ENCODE assay signal across 7 cellular contexts in the genomic region with DNA sequence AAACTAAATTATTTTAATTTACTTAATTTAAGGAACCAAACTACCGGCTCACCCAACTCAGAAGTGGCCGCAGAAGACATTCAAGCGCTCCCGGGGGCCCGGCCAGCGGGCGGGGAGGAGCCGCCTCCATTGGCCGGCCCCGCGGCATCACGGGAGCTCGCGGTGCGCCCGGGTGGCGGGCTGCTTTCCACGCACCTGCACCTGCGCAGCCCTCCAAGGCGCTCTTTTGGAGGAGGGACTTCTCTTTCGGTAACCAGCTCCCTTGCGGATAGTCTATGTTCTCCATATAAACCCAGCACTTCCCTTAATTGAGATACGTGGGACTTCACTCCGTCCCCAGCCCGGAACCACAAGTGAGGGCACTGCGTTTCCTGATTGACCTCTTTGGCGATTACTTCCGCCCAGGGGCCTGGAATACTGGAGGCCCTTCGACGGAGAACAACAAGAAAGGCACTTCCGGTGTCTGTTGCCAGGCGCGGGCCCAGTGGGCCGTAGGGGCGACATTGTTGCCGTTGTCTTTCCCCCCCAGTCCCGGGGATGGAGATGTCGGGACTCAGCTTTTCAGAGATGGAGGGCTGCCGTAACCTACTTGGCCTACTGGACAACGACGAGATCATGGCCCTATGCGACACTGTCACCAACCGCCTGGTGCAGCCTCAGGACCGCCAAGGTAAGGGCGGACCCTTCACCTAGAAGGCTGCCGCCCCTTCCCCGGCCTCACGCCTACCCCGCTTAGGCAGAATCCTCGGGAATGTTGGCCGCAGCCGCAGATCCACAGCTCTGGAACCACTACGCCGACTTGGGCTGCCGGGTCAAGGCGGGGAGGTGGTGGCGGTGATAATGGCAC.
A peak's percentile ranks its signal among the peaks of the same experiment; 100 is the strongest.
DNase-seq lines count a peak whose midpoint lies in the region; ATAC-seq lines count a peak whose summit lies in the region.

A gene (plus strand): TSS at position 444 of the 847 bp plus-strand sequence. CDS start 94 bp downstream, at position 538.

- DNase-seq in NCI-H2029 (lab: John Stamatoyannopoulos, UW): peak; percentile 94
- peak; percentile 69 for DNase-seq in T-helper 9 cell
- peak; percentile 94 for DNase-seq in astrocyte of the hippocampus (ENCODE audit: low read depth, low spot score)
- peak; percentile 84 to 90 for DNase-seq in hippocampal formation (lab: John Stamatoyannopoulos, UW)
- peak; percentile 98 for DNase-seq in retina

- peak; percentile 82 for ATAC-seq in GM18511 (IDR thresholded peaks at IDR 0.05; ENCODE audit: unreplicated experiment)
- ATAC-seq in HG02981 (IDR thresholded peaks at IDR 0.05; ENCODE audit: unreplicated experiment): peak; percentile 78

Comparison
In these comparisons a context has a peak if more than half of its experiments do, and no peak if none do; other contexts are left out.
1. Peak in every context shown above with its lines: DNase-seq and ATAC-seq.